19 cellular contexts compared by ENCODE assay signal in genomic region chr6:131379951-131380350, GRCh38.
DNase-seq lines count a peak whose midpoint lies in the region; ATAC-seq and TF ChIP-seq lines count a peak whose summit lies in the region.
"Had no signal": no experiment of that assay in that cellular context is flagged by ENCODE, and none has a peak within 500 bp of the region (broad histone marks: within the 10 kb centered on the region; RNA-seq: fewer than 3 reads in every experiment).

No MANE protein-coding gene starts in this region.

- H3K27me3 Mint-ChIP-seq in HFFc6 (ENCODE audit: insufficient read depth) = peaks cover 31% of the 10 kb centered on the region
- H3K27me3 Mint-ChIP-seq: type B pancreatic cell had no signal

- POLR2A ChIA-PET in AG04450 (lab: Yijun Ruan, JAX) = no interaction called here

- no peaks in the 10 kb centered on the region for H3K36me3 ChIP-seq in kidney epithelial cell (ENCODE audit: control insufficient read depth, insufficient read depth, low read length)

- peaks cover 14% of the 10 kb centered on the region for H3K4me1 Mint-ChIP-seq in HFFc6 (ENCODE audit: low read depth)
- H3K4me1 Mint-ChIP-seq: central memory CD8-positive, alpha-beta T cell had no signal

- peaks cover 28% of the 10 kb centered on the region for H3K27me3 ChIP-seq in AG04450 (ENCODE audit: control insufficient read depth, insufficient read depth, low read length)
- peaks cover 15% of the 10 kb centered on the region for H3K27me3 ChIP-seq in kidney epithelial cell (ENCODE audit: control insufficient read depth, insufficient read depth, low read length)

- in situ Hi-C loops in astrocyte of the cerebellum (cut with HindIII; ENCODE audit: low sequenced_read_pairs) = no loop called here

- no peaks in the 10 kb centered on the region for H3K9me3 ChIP-seq in AG04450 (ENCODE audit: control insufficient read depth, insufficient read depth, low read length)
- H3K9me3 ChIP-seq: mucosa of descending colon had no signal

- no peak overlapping the region for H3K4me3 Mint-ChIP-seq in HFFc6
- H3K4me3 Mint-ChIP-seq: activated T-helper 1 cell treated with anti-CD3 and anti-CD28 coated beads, Interleukin-12 subunit alpha, Interleukin-12 subunit beta, Interleukin-2, Interleukin-4 antibody, amounts not matched to agents 30 ng/mL and 10 ng/mL and 1 ng/mL, durations not matched to agents 14 hours and 24 hours and 36 hours; B cell; central memory CD8-positive, alpha-beta T cell; type B pancreatic cell had no signal

- no peaks in the 10 kb centered on the region for H3K9me3 Mint-ChIP-seq in HFFc6
- H3K9me3 Mint-ChIP-seq: activated T-helper 1 cell treated with anti-CD3 and anti-CD28 coated beads, Interleukin-12 subunit alpha, Interleukin-12 subunit beta, Interleukin-2, Interleukin-4 antibody, amounts not matched to agents 30 ng/mL and 10 ng/mL and 1 ng/mL, durations not matched to agents 14 hours and 24 hours and 36 hours; central memory CD8-positive, alpha-beta T cell; type B pancreatic cell had no signal

- no peaks in the 10 kb centered on the region for H3K36me3 Mint-ChIP-seq in HFFc6 (ENCODE audit: low read depth)
- H3K36me3 Mint-ChIP-seq: type B pancreatic cell had no signal

- TF ChIP-seq CTCF in AG04450 (IDR thresholded peaks at IDR 0.05; ENCODE audit: low read depth, low read length) (no peak), HFFc6 (IDR thresholded peaks at IDR 0.05) (no peak), astrocyte of the cerebellum (IDR thresholded peaks at IDR 0.05; ENCODE audit: low read depth, low read length, missing control alignments) (no peak), kidney epithelial cell (IDR thresholded peaks at IDR 0.05; ENCODE audit: insufficient read depth, low read length, poor library complexity, severe bottlenecking) (no peak)

- H3K4me3 ChIP-seq in AG04450 (ENCODE audit: low read depth, low read length) (no peak overlapping the region), astrocyte of the cerebellum (ENCODE audit: low read depth, low read length) (no peak overlapping the region), kidney epithelial cell (ENCODE audit: low read depth, low read length) (no peak overlapping the region)
- H3K4me3 ChIP-seq: mucosa of descending colon had no signal

- CTCF ChIA-PET in AG04450 (lab: Charles Lee) = no interaction called here

- peak; percentile 8 for DNase-seq in AG04450 (ENCODE audit: low read depth, low spot score)
- peak; percentile 70 for DNase-seq in HFFc6
- DNase-seq in astrocyte of the cerebellum (ENCODE audit: low read depth) = peak; percentile 50
- peak; percentile 29 for DNase-seq in kidney epithelial cell (ENCODE audit: low read depth)
- DNase-seq in stimulated activated CD8-positive, alpha-beta memory T cell treated with anti-CD3 and anti-CD28 coated beads, Interleukin-4, amount 100 ng/mL, for 48 hours = no peak
- DNase-seq in activated CD4-positive, alpha-beta T cell treated with anti-CD3 and anti-CD28 coated beads for 48 hours = no peak
- DNase-seq: DMS79 treated with DMSO at 0.1 percent for 48 hours, GOT3, mucosa of descending colon, NCI-H1048, T-helper 1 cell had no signal

- H3K27ac ChIP-seq in AG04450 (ENCODE audit: low read depth, low read length) = no peak overlapping the region

- no peak overlapping the region for H3K27ac Mint-ChIP-seq in HFFc6
- H3K27ac Mint-ChIP-seq: activated T-helper 1 cell treated with anti-CD3 and anti-CD28 coated beads, Interleukin-12 subunit alpha, Interleukin-12 subunit beta, Interleukin-2, Interleukin-4 antibody, amounts not matched to agents 30 ng/mL and 10 ng/mL and 1 ng/mL, durations not matched to agents 14 hours and 24 hours and 36 hours; B cell; progenitor cell of endocrine pancreas; type B pancreatic cell had no signal

- ATAC-seq in esophagus mucosa = no peak
- ATAC-seq in GM21515 (IDR thresholded peaks at IDR 0.05; ENCODE audit: unreplicated experiment) = no peak
- ATAC-seq: Panc1 had no signal

Comparison
In these comparisons a context has a peak if more than half of its experiments do, and no peak if none do; other contexts are left out.
1. DNase-seq: peak in AG04450 (single experiment), HFFc6 (single experiment), astrocyte of the cerebellum (single experiment) and kidney epithelial cell (single experiment); none in stimulated activated CD8-positive, alpha-beta memory T cell treated with anti-CD3 and anti-CD28 coated beads, Interleukin-4, amount 100 ng/mL, for 48 hours (single experiment) and activated CD4-positive, alpha-beta T cell treated with anti-CD3 and anti-CD28 coated beads for 48 hours (single experiment).